Comparison of ENCODE assay signal across 21 cellular contexts in the genomic region with DNA sequence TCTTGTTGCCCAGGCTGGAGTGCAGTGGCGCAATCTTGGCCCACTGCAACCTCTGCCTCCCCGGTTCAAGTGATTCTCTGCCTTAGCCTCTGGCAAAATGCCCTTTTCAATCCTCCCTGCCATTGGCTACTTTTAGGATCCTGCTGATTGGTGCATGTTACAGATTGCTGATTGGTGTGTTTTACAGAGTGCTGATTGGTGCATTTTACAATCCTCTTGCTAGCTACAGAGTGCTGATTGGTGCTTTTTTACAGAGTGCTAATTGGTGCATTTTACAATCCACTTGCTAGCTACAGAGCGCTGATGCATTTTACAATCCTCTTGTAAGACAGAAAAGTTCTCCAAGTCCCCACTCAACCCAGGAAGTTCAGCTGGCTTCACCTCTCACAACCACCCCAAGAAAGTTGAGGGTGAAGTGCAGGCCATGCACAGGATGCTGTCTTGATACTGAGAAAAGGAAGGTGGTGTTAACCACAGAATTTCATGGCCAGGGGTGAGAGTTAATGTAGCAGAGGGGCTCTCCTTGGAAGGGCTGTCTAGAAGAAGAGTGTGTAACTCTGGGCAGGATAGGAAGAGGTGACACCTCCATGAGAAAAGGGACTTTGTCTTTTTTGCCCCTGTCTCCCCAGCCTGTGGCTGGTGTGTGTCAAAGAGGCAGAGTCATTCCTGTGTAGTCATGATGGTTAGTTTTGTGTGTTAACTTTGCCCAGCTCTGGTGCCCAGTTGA.
A peak's percentile ranks its signal among the peaks of the same experiment; 100 is the strongest.
DNase-seq lines count a peak whose midpoint lies in the region; ATAC-seq, FAIRE-seq and TF ChIP-seq lines count a peak whose summit lies in the region.
"Had no signal": no experiment of that assay in that cellular context is flagged by ENCODE, and none has a peak within 500 bp of the region (broad histone marks: within the 10 kb centered on the region; RNA-seq: fewer than 3 reads in every experiment).

No MANE protein-coding gene starts in this region.

- peaks cover 19% of the 10 kb centered on the region for H3K36me3 Mint-ChIP-seq in T-cell
- H3K36me3 Mint-ChIP-seq: CD14-positive monocyte, IgD-negative memory B cell had no signal

- no peaks in the 10 kb centered on the region for H3K36me3 ChIP-seq in H1 (ENCODE audit: control insufficient read depth in 2 of 4, insufficient read depth in 4 of 4, low read length in 3 of 4)
- H3K36me3 ChIP-seq: MG63, sigmoid colon had no signal

- TF ChIP-seq EP300 in H1 (IDR thresholded peaks at IDR 0.05; ENCODE audit: borderline replicate concordance in 1 of 2, low read depth in 2 of 2, low read length in 2 of 2), result no peak

- no peaks in the 10 kb centered on the region for H3K79me1 ChIP-seq in H1 (ENCODE audit: low read depth, low read length)

- POLR2A ChIA-PET in T-cell (lab: Charles Lee) (no interaction called here), H1 (lab: Charles Lee; ENCODE audit: partially characterized antibody) (no interaction called here)

- no peak overlapping the region for H3K14ac ChIP-seq in H1 (ENCODE audit: insufficient read length)

- no peak overlapping the region for H3K23ac ChIP-seq in H1 (ENCODE audit: insufficient read length)

- H4K91ac ChIP-seq in H1 (replicated peaks; ENCODE audit: insufficient read length, low read length), result no peak overlapping the region

- no peaks in the 10 kb centered on the region for H3K23me2 ChIP-seq in H1 (ENCODE audit: low read depth, low read length)

- H3K27ac ChIP-seq in H1 (ENCODE audit: low read depth, low read length), result no peak overlapping the region
- H3K27ac ChIP-seq: foreskin keratinocyte, sigmoid colon, SK-N-MC had no signal

- WGBS in H1 (ENCODE audit: extremely low coverage in 1 of 2, insufficient coverage in 1 of 2, insufficient read length in 1 of 2, insufficient replicate concordance in 2 of 2, low coverage in 1 of 2, low lambda C conversion rate in 2 of 2, missing lambda C conversion rate in 1 of 2), 2 experiments, result 82% methylated on average over 3 of the region's 3 CpGs; no CpG with 5 or more reads in 1 of the 2 experiments

- no peaks in the 10 kb centered on the region for H4K20me1 ChIP-seq in H1 (replicated peaks in 1 of 2; ENCODE audit: control insufficient read depth in 1 of 2, insufficient read depth in 2 of 2, low read length in 2 of 2)

- H3K27me3 Mint-ChIP-seq in T-cell, result no peaks in the 10 kb centered on the region
- H3K27me3 Mint-ChIP-seq in stimulated activated naive CD8-positive, alpha-beta T cell treated with anti-CD3 and anti-CD28 coated beads, Interleukin-15, amount 100 ng/mL, for 72 hours, result no peaks in the 10 kb centered on the region
- H3K27me3 Mint-ChIP-seq: IgD-negative memory B cell had no signal

- H2BK120ac ChIP-seq in H1 (replicated peaks; ENCODE audit: low read depth, low read length), result no peak overlapping the region

- no peak overlapping the region for H3K4me2 ChIP-seq in H1 (ENCODE audit: insufficient read depth in 1 of 2, low read depth in 2 of 2, low read length in 2 of 2)

- H3K56ac ChIP-seq in H1 (replicated peaks; ENCODE audit: insufficient read length, low read depth, low read length), result no peak overlapping the region

- peaks cover 0 to 2% (median 0%) of the 10 kb centered on the region in 3 donors for H3K9me3 Mint-ChIP-seq in T-cell
- H3K9me3 Mint-ChIP-seq in stimulated activated naive CD8-positive, alpha-beta T cell treated with anti-CD3 and anti-CD28 coated beads, Interleukin-15, amount 100 ng/mL, for 72 hours, result peaks cover 0 to 6% of the 10 kb centered on the region in 2 donors

- TF ChIP-seq CTCF in H1 (IDR thresholded peaks at IDR 0.05; ENCODE audit: control extremely low read depth in 1 of 3, insufficient read depth in 1 of 3, low read depth in 1 of 3, low read length in 3 of 3), result no peak

- peak; percentile 28 for DNase-seq in activated gamma-delta T cell treated with Interleukin-2 at 50 U/mL for 16 hours
- no peak for DNase-seq in activated gamma-delta T cell (lab: John Stamatoyannopoulos, UW)
- peak in 6 of 34 experiments; percentile 8 to 31 (median 16) for DNase-seq in T-cell
- DNase-seq in H1 (ENCODE audit: low read depth in 1 of 2, low spot score in 2 of 2), result no peak
- DNase-seq in stimulated activated naive CD8-positive, alpha-beta T cell treated with anti-CD3 and anti-CD28 coated beads, Interleukin-15, amount 100 ng/mL, for 72 hours, result peak; percentile 15 to 41
- no peak for DNase-seq in hepatic stellate cell (ENCODE audit: low spot score)
- DNase-seq in HTR-8/SVneo (ENCODE audit: insufficient read length, low spot score), result no peak
- DNase-seq: effector CD4-positive, alpha-beta T cell; erythroblast; foreskin keratinocyte; HCEC 1CT; MG63; NCI-H1417 treated with DMSO at 0.1 percent for 48 hours; NCI-H2107; NCI-H510A; sigmoid colon; stimulated activated CD8-positive, alpha-beta memory T cell treated with anti-CD3 and anti-CD28 coated beads, Interleukin-4, amount 100 ng/mL, for 48 hours had no signal

- ATAC-seq in T-cell (replicated peaks in 1 of 4), result peak in 3 of 4 experiments; percentile 20 to 73 (median 32)
- peak; percentile 95 for ATAC-seq in stimulated activated naive CD8-positive, alpha-beta T cell treated with anti-CD3 and anti-CD28 coated beads, Interleukin-15, amount 100 ng/mL, for 72 hours
- ATAC-seq: foreskin keratinocyte, WTC11 had no signal

- H3K27me3 ChIP-seq in H1 (replicated peaks in 1 of 4; ENCODE audit: control insufficient read depth in 3 of 4, extremely low read depth in 1 of 4, insufficient read depth in 3 of 4, low read length in 3 of 4), result no peaks in the 10 kb centered on the region
- H3K27me3 ChIP-seq: foreskin keratinocyte, MG63, sigmoid colon had no signal

- H2BK5ac ChIP-seq in H1 (ENCODE audit: low read depth, low read length), result no peak overlapping the region

- no peak overlapping the region for H3K9ac ChIP-seq in H1 (replicated peaks in 1 of 4; ENCODE audit: extremely low read depth in 1 of 4, low read depth in 3 of 4, low read length in 3 of 4)

- H3K4me1 ChIP-seq in H1 (replicated peaks in 1 of 4; ENCODE audit: control insufficient read depth in 3 of 4, insufficient read depth in 4 of 4, low read length in 3 of 4), result peaks cover 2 to 13% (median 12%) of the 10 kb centered on the region in 4 experiments; a peak in 6 of 7 replicates
- H3K4me1 ChIP-seq: foreskin keratinocyte, sigmoid colon had no signal

- peak overlapping the region in 1 of 2 donors; percentile 9 for H3K27ac Mint-ChIP-seq in T-cell
- no peak overlapping the region for H3K27ac Mint-ChIP-seq in stimulated activated naive CD8-positive, alpha-beta T cell treated with anti-CD3 and anti-CD28 coated beads, Interleukin-15, amount 100 ng/mL, for 72 hours
- H3K27ac Mint-ChIP-seq: IgD-negative memory B cell, WTC11 had no signal

- H4K8ac ChIP-seq in H1 (ENCODE audit: extremely low read depth, insufficient read depth, low read length), result no peak overlapping the region

- FAIRE-seq in H1 (lab: Jason Lieb, UNC) (no peak), HTR-8/SVneo (lab: Jason Lieb, UNC) (no peak)

- H2BK15ac ChIP-seq in H1 (ENCODE audit: low read length), result 0 out of 2 replicates have a peak overlapping the region, but pooled peaks have one; percentile 13

- peak overlapping the region in 1 of 3 donors; percentile 6 for H3K4me3 Mint-ChIP-seq in T-cell
- peak overlapping the region in 1 of 2 donors; percentile 15 for H3K4me3 Mint-ChIP-seq in stimulated activated naive CD8-positive, alpha-beta T cell treated with anti-CD3 and anti-CD28 coated beads, Interleukin-15, amount 100 ng/mL, for 72 hours
- H3K4me3 Mint-ChIP-seq: WTC11 had no signal

- H3K4me1 Mint-ChIP-seq in T-cell, result peaks cover 47 to 58% (median 58%) of the 10 kb centered on the region in 3 donors
- H3K4me1 Mint-ChIP-seq in stimulated activated naive CD8-positive, alpha-beta T cell treated with anti-CD3 and anti-CD28 coated beads, Interleukin-15, amount 100 ng/mL, for 72 hours, result peaks cover 77% of the 10 kb centered on the region
- H3K4me1 Mint-ChIP-seq: CD14-positive monocyte, IgD-negative memory B cell had no signal

- H4K5ac ChIP-seq in H1 (ENCODE audit: insufficient read length, low read depth, low read length), result no peak overlapping the region

- H3K9me3 ChIP-seq in H1 (ENCODE audit: insufficient read depth in 2 of 2, low read depth in 1 of 2, low read length in 1 of 2), result 0 out of 4 replicates have a peak, but pooled peaks cover 0 to 4% of the 10 kb centered on the region in 2 experiments
- H3K9me3 ChIP-seq: MG63, sigmoid colon had no signal

- no peak overlapping the region for H3K4ac ChIP-seq in H1 (replicated peaks; ENCODE audit: insufficient read length, low read depth, low read length)

- no peak for TF ChIP-seq RAD21 in H1 (IDR thresholded peaks at IDR 0.05 in 1 of 2, conservative IDR thresholded peaks at IDR 0.05 in 1 of 2; ENCODE audit: low read depth in 2 of 2, low read length in 2 of 2)

- no peak overlapping the region for H3K18ac ChIP-seq in H1 (ENCODE audit: extremely low read depth, low read length)

- H2AK5ac ChIP-seq in H1 (ENCODE audit: low read depth, low read length), result no peak overlapping the region

- no peaks in the 10 kb centered on the region for H3K79me2 ChIP-seq in H1 (ENCODE audit: control insufficient read depth in 1 of 2, insufficient read depth in 2 of 2, low read length in 2 of 2)

- no peak overlapping the region for H2BK12ac ChIP-seq in H1 (ENCODE audit: low read depth, low read length)

- no peak overlapping the region for H2AFZ ChIP-seq in H1 (ENCODE audit: low read length)

- H2BK20ac ChIP-seq in H1 (ENCODE audit: low read length), result no peak overlapping the region

- no peak for TF ChIP-seq POLR2A in H1 (IDR thresholded peaks at IDR 0.05; ENCODE audit: control extremely low read depth in 1 of 2, low read depth in 2 of 2, low read length in 2 of 2)

- H3K4me3 ChIP-seq in H1 (ENCODE audit: extremely low read depth in 1 of 4, insufficient read depth in 2 of 4, low read depth in 3 of 4, low read length in 4 of 4), result no peak overlapping the region
- H3K4me3 ChIP-seq: MG63, sigmoid colon, SK-N-MC had no signal

- CTCF ChIA-PET in T-cell (lab: Charles Lee) (no interaction called here), H1 (lab: Charles Lee; ENCODE audit: partially characterized antibody) (no interaction called here)

TF ChIP-seq in H1, 55 proteins besides CTCF, POLR2A, EP300 and RAD21 (continues in another document):
- no peak for TF ChIP-seq SIN3A (conservative IDR thresholded peaks at IDR 0.05 in 1 of 2, IDR thresholded peaks at IDR 0.05 in 1 of 2; ENCODE audit: low read depth in 1 of 2, low read length in 2 of 2)
- no peak for TF ChIP-seq JUN (IDR thresholded peaks at IDR 0.05; ENCODE audit: low read depth, low read length)
- TF ChIP-seq, protein P1, sequence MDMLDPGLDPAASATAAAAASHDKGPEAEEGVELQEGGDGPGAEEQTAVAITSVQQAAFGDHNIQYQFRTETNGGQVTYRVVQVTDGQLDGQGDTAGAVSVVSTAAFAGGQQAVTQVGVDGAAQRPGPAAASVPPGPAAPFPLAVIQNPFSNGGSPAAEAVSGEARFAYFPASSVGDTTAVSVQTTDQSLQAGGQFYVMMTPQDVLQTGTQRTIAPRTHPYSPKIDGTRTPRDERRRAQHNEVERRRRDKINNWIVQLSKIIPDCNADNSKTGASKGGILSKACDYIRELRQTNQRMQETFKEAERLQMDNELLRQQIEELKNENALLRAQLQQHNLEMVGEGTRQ (IDR thresholded peaks at IDR 0.05; ENCODE audit: low read length), result no peak
- no peak for TF ChIP-seq CBX5 (IDR thresholded peaks at IDR 0.05; ENCODE audit: low read depth, low read length)
- TF ChIP-seq SIX5 (IDR thresholded peaks at IDR 0.05; ENCODE audit: low read depth, low read length), result no peak
- no peak for TF ChIP-seq SP2 (IDR thresholded peaks at IDR 0.05; ENCODE audit: low read length)

Comparison
In these comparisons a context has a peak if more than half of its experiments do, and no peak if none do; other contexts are left out.
1. DNase-seq: peak in activated gamma-delta T cell treated with Interleukin-2 at 50 U/mL for 16 hours (single experiment) and stimulated activated naive CD8-positive, alpha-beta T cell treated with anti-CD3 and anti-CD28 coated beads, Interleukin-15, amount 100 ng/mL, for 72 hours (2 of 2); none in activated gamma-delta T cell (single experiment), H1 (0 of 2), hepatic stellate cell (single experiment) and HTR-8/SVneo (single experiment).